In genomic region chr16:14545346-14545884, GRCh38 we compare ENCODE assay signal across 1 cellular context.
TF ChIP-seq lines count a peak whose summit lies in the region.

No MANE protein-coding gene starts in this region.

TF ChIP-seq in HepG2, 621 proteins besides CTCF, POLR2A, EP300 and RAD21 (continued from another document and continues in another):
- TF ChIP-seq HNF1A (IDR thresholded peaks at IDR 0.05; ENCODE audit: low read depth) (peak; percentile 74), HNF1A (CRISPR knock-in tag; IDR thresholded peaks at IDR 0.05; ENCODE audit: borderline replicate concordance) (peak; percentile 90), ZSCAN12 (CRISPR knock-in tag; IDR thresholded peaks at IDR 0.05) (no peak), ZNF567 (CRISPR knock-in tag; IDR thresholded peaks at IDR 0.05; ENCODE audit: borderline replicate concordance) (no peak), CENPBD1 (CRISPR knock-in tag; IDR thresholded peaks at IDR 0.05; ENCODE audit: borderline replicate concordance, low read depth) (no peak), RFX3 (CRISPR knock-in tag; IDR thresholded peaks at IDR 0.05) (no peak), TBL1XR1 (IDR thresholded peaks at IDR 0.05; ENCODE audit: borderline replicate concordance, low read length, partially characterized antibody) (peak; percentile 73), BCL3 (CRISPR knock-in tag; IDR thresholded peaks at IDR 0.05) (no peak), CSRNP2 (CRISPR knock-in tag; conservative IDR thresholded peaks at IDR 0.05; ENCODE audit: low read depth) (no peak), KMT2B (CRISPR knock-in tag; IDR thresholded peaks at IDR 0.05) (peak; percentile 81), RFXANK (CRISPR knock-in tag; IDR thresholded peaks at IDR 0.05) (peak; percentile 91; the same call in 1 of the 2 replicates), GPN1 (CRISPR knock-in tag; IDR thresholded peaks at IDR 0.05; ENCODE audit: borderline replicate concordance) (no peak), YY1 (IDR thresholded peaks at IDR 0.05; ENCODE audit: insufficient read depth, insufficient replicate concordance, low read depth, low read length) (no peak), ZMYM4 (CRISPR knock-in tag; IDR thresholded peaks at IDR 0.05) (peak; percentile 91), ZNF24 (IDR thresholded peaks at IDR 0.05) (no peak; the same call in 1 of the 2 replicates), KDM2A (CRISPR knock-in tag; IDR thresholded peaks at IDR 0.05; ENCODE audit: borderline replicate concordance, low read depth) (peak; percentile 53; the same call in 1 of the 2 replicates), THAP11 (CRISPR knock-in tag; IDR thresholded peaks at IDR 0.05) (peak; percentile 79), ZBTB37 (CRISPR knock-in tag; IDR thresholded peaks at IDR 0.05) (peak; percentile 89), ZFP91 (CRISPR knock-in tag; IDR thresholded peaks at IDR 0.05; ENCODE audit: borderline replicate concordance) (no peak; the same call in 1 of the 2 replicates), THAP9 (CRISPR knock-in tag; IDR thresholded peaks at IDR 0.05; ENCODE audit: borderline replicate concordance) (no peak), HOXA7 (CRISPR knock-in tag; IDR thresholded peaks at IDR 0.05) (no peak), PHF5A (CRISPR knock-in tag; IDR thresholded peaks at IDR 0.05; ENCODE audit: low read depth, unreplicated experiment) (peak; percentile 30), ZNF407 (CRISPR knock-in tag; IDR thresholded peaks at IDR 0.05; ENCODE audit: not compliant biosample characterization) (no peak), ZNF574 (CRISPR knock-in tag; IDR thresholded peaks at IDR 0.05) (peak; percentile 79; the same call in 1 of the 2 replicates), SIX1 (CRISPR knock-in tag; IDR thresholded peaks at IDR 0.05; ENCODE audit: borderline replicate concordance) (peak; percentile 68)
